ENCODE assay signal across 10 cellular contexts in the genomic region with DNA sequence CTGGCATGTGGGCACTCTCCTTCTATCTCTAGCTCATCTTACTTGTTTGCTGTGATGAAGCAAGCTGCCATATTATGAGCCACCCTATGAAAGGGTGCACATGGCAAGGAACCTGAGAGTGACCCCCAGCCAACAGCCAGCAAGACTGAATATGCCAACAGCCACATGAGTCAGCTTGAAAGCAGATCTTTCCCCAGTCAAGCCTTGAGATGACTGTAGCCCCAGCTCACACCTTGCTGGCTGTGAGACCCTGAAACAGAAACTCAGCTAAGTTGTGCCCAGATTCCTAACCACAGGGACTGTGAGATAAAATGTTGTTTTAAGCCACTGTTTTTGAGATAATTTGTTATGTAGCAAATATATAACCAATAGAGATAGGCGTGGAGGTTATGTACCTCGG. TPM values are rescaled to one million over a fixed set of nuclear protein-coding genes. Genes with fewer than 3 reads are reported as not detected.
DNase-seq lines count a peak whose midpoint lies in the region; ATAC-seq lines count a peak whose summit lies in the region.
"Had no signal": no experiment of that assay in that cellular context is flagged by ENCODE, and none has a peak within 500 bp of the region (broad histone marks: within the 10 kb centered on the region; RNA-seq: fewer than 3 reads in every experiment).

No MANE protein-coding gene starts in this region.

- no peaks in the 10 kb centered on the region for H3K9me3 Mint-ChIP-seq in activated T-cell treated with anti-CD3 and anti-CD28 coated beads, Interleukin-2, amount 50 U/mL, for 4 hours

- H3K4me3 Mint-ChIP-seq in activated T-cell treated with anti-CD3 and anti-CD28 coated beads, Interleukin-2, amount 50 U/mL, for 4 hours = no peak overlapping the region

- H3K4me1 Mint-ChIP-seq in activated T-cell treated with anti-CD3 and anti-CD28 coated beads, Interleukin-2, amount 50 U/mL, for 4 hours (ENCODE audit: low read depth) = peaks cover 13% of the 10 kb centered on the region

- no peaks in the 10 kb centered on the region for H3K27me3 Mint-ChIP-seq in activated T-cell treated with anti-CD3 and anti-CD28 coated beads, Interleukin-2, amount 50 U/mL, for 4 hours (ENCODE audit: low read depth)

- DNase-seq in activated CD4-positive, alpha-beta T cell treated with anti-CD3 and anti-CD28 coated beads for 48 hours = peak; percentile 60
- DNase-seq in activated CD4-positive, alpha-beta T cell treated with anti-CD3 and anti-CD28 coated beads, Interleukin-2, amount 50 U/mL, for 1 hour = no peak
- no peak for DNase-seq in activated T-cell treated with anti-CD3 and anti-CD28 coated beads, Interleukin-2, amount 50 U/mL, for 4 hours
- DNase-seq in stimulated activated CD4-positive, alpha-beta T cell treated with anti-CD3 and anti-CD28 coated beads, TNF-alpha, amount 100 ng/mL, for 24 hours (ENCODE audit: low read depth in 3 of 3) = peak in 2 of 3 experiments; percentile 3 to 19
- DNase-seq in MV-4-11 (lab: John Stamatoyannopoulos, UW) (no peak), 8988T (no peak), DMS79 (lab: John Stamatoyannopoulos, UW) (no peak)
- DNase-seq: activated CD4-positive, CD25-positive, alpha-beta regulatory T cell treated with anti-CD3 and anti-CD28 coated beads, Interleukin-2, amount 50 U/mL, for 72 hours; NCI-H446 had no signal

- no peaks in the 10 kb centered on the region for H3K36me3 Mint-ChIP-seq in activated T-cell treated with anti-CD3 and anti-CD28 coated beads, Interleukin-2, amount 50 U/mL, for 4 hours (ENCODE audit: insufficient read depth)

- ATAC-seq in HG02885 (IDR thresholded peaks at IDR 0.05; ENCODE audit: poor library complexity, unreplicated experiment) = peak; percentile 70
- peak; percentile 83 to 84 for ATAC-seq in activated T-cell treated with anti-CD3 and anti-CD28 coated beads, Interleukin-2, amount 50 U/mL, for 4 hours

RNA-seq across cellular contexts. Expression of a gene that starts 36.2 kb away (rescaled TPM):
- 100 to 1,000 TPM in 2 of 3 donors, 10 to 100 TPM in 1; 91.7 to 149 (median 115) TPM for total RNA-seq in activated T-cell treated with anti-CD3 and anti-CD28 coated beads, Interleukin-2, amount 50 U/mL, for 4 hours

Comparison
In these comparisons a context has a peak if more than half of its experiments do, and no peak if none do; other contexts are left out.
1. DNase-seq: peak in activated CD4-positive, alpha-beta T cell treated with anti-CD3 and anti-CD28 coated beads for 48 hours (single experiment) and stimulated activated CD4-positive, alpha-beta T cell treated with anti-CD3 and anti-CD28 coated beads, TNF-alpha, amount 100 ng/mL, for 24 hours (2 of 3); none in activated CD4-positive, alpha-beta T cell treated with anti-CD3 and anti-CD28 coated beads, Interleukin-2, amount 50 U/mL, for 1 hour (single experiment), activated T-cell treated with anti-CD3 and anti-CD28 coated beads, Interleukin-2, amount 50 U/mL, for 4 hours (single experiment), MV-4-11 (single experiment), 8988T (single experiment) and DMS79 (single experiment).